17 cellular contexts compared by ENCODE assay signal in the genomic region with DNA sequence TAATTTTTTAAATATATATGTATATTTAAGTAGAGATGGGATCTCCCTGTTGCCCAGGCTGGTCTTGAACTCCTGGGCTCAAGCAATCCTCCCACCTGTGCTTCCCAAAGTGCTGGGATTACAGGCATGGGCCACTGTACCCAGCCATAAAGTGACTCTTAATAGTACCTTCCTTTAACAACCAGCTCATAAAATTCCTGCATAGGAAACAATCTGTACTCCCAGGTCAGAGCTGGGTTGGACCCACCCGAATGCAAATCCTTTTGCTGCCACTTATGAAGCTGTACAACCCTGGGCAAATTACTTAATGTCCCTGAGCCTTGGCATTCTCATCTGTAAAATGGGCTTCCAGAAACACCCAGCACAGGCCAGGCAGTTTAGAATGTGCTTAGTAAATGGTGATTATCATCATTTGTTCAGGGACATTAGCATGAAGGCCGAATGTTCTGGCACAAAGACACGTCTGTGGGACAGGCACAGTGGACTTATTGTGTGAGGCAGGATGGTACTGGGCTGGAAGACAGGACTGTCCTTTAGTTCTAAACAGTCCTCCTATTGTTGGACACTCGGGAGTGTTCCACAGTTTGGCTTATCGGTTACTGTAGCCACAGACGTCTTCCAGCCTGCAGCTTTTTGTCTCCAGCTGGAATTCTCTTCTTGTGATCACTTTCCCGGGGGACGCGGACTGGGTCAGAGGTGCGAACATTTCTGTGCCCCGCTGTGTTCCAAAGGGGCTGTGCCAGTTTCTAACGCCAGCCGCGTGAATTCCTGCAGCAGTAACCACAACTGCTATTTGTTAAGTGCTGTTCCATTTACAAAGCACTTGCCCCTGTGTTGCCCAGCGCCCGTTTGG. TPM values are rescaled to one million over a fixed set of nuclear protein-coding genes. Genes with fewer than 3 reads are reported as not detected.
DNase-seq lines count a peak whose midpoint lies in the region; ATAC-seq and TF ChIP-seq lines count a peak whose summit lies in the region.
"Had no signal": no experiment of that assay in that cellular context is flagged by ENCODE, and none has a peak within 500 bp of the region (broad histone marks: within the 10 kb centered on the region; RNA-seq: fewer than 3 reads in every experiment).

No MANE protein-coding gene starts in this region.

- no peak overlapping the region for H3K4me2 ChIP-seq in osteoblast (ENCODE audit: insufficient read depth, low read length)

- H2AFZ ChIP-seq in osteoblast (ENCODE audit: low read length), result no peak overlapping the region

- no peak for TF ChIP-seq POLR2A in tibial nerve (IDR thresholded peaks at IDR 0.05)

- 26 to 56% methylated on average over 16 of the region's 16 CpGs for WGBS in tibial nerve, 2 donors

- intact Hi-C loops in cardiac septum (cut with DNase I) (no loop called here), colonic mucosa (cut with DNase I) (no loop called here)

- peaks cover 16% of the 10 kb centered on the region for H4K20me1 ChIP-seq in osteoblast (ENCODE audit: insufficient read depth, low read length)

- H3K4me1 ChIP-seq in right atrium auricular region (peaks cover 0 to 53% of the 10 kb centered on the region in 2 donors), osteoblast (ENCODE audit: insufficient read depth, low read length) (peaks cover 20% of the 10 kb centered on the region), tibial nerve (peaks cover 0 to 77% (median 22%) of the 10 kb centered on the region in 4 donors), colonic mucosa (peaks cover 18% of the 10 kb centered on the region)

- peaks cover 54% of the 10 kb centered on the region for H3K79me2 ChIP-seq in osteoblast (ENCODE audit: insufficient read depth, low read length)

- no peak for ATAC-seq in activated CD4-positive, CD25-positive, alpha-beta regulatory T cell treated with anti-CD3 and anti-CD28 coated beads, Interleukin-2, amount 50 U/mL, for 24 hours
- no peak for ATAC-seq in HG02981 (IDR thresholded peaks at IDR 0.05; ENCODE audit: unreplicated experiment)
- ATAC-seq: effector memory CD8-positive, alpha-beta T cell had no signal

- no peak for TF ChIP-seq CTCF in right atrium auricular region (IDR thresholded peaks at IDR 0.05)
- TF ChIP-seq CTCF in osteoblast (IDR thresholded peaks at IDR 0.05; ENCODE audit: extremely low read depth, low read depth, low read length), result no peak
- no peak for TF ChIP-seq CTCF in tibial nerve (IDR thresholded peaks at IDR 0.05)
- TF ChIP-seq CTCF in colonic mucosa (IDR thresholded peaks at IDR 0.05), result no peak

- DNase-seq in right atrium auricular region (ENCODE audit: low spot score) (no peak), cardiac septum (ENCODE audit: low spot score) (no peak), globus pallidus (ENCODE audit: low spot score) (peak; percentile 97), osteoblast (ENCODE audit: insufficient read length, low spot score, missing footprints) (peak; percentile 38), tibial nerve (ENCODE audit: low spot score in 2 of 2) (peak in 1 of 2 donors; percentile 38), colonic mucosa (no peak)
- DNase-seq: activated CD4-positive, alpha-beta T cell treated with anti-CD3 and anti-CD28 coated beads, Interleukin-2, amount 50 U/mL, for 1 hour; central memory CD4-positive, alpha-beta T cell; effector memory CD8-positive, alpha-beta T cell; KBM-7; mesenchymal stem cell; NCI-H1048; NCI-H748 treated with DMSO at 0.1 percent for 48 hours had no signal

- peak in 1 of 2 donors; percentile 71 for TF ChIP-seq EP300 in tibial nerve (IDR thresholded peaks at IDR 0.05)

- peaks cover 6% of the 10 kb centered on the region for H3K36me3 ChIP-seq in right atrium auricular region
- peaks cover 4% of the 10 kb centered on the region for H3K36me3 ChIP-seq in osteoblast (ENCODE audit: insufficient read depth, low read length)
- peaks cover 0 to 18% (median 0%) of the 10 kb centered on the region in 3 donors for H3K36me3 ChIP-seq in tibial nerve
- no peaks in the 10 kb centered on the region for H3K36me3 ChIP-seq in colonic mucosa

- H3K27ac ChIP-seq in right atrium auricular region (peak overlapping the region; percentile 38 to 46), osteoblast (ENCODE audit: low read depth, low read length) (no peak overlapping the region), tibial nerve (peak overlapping the region; percentile 51 to 90 (median 78)), colonic mucosa (no peak overlapping the region)
- H3K27ac ChIP-seq: HL-60, neutrophil had no signal

- H3K27me3 ChIP-seq in right atrium auricular region (no peaks in the 10 kb centered on the region), osteoblast (ENCODE audit: insufficient read depth, low read length) (no peaks in the 10 kb centered on the region), tibial nerve (no peaks in the 10 kb centered on the region), colonic mucosa (no peaks in the 10 kb centered on the region)
- H3K27me3 ChIP-seq: neutrophil had no signal

- H3K4me3 ChIP-seq in right atrium auricular region (no peak overlapping the region), osteoblast (ENCODE audit: insufficient read depth, low read length) (no peak overlapping the region), tibial nerve (no peak overlapping the region), colonic mucosa (no peak overlapping the region)

- no peak overlapping the region for H3K9ac ChIP-seq in colonic mucosa (ENCODE audit: low read depth in 2 of 2, low read length in 2 of 2)

- H3K9me3 ChIP-seq in right atrium auricular region (no peaks in the 10 kb centered on the region), osteoblast (ENCODE audit: low read depth, low read length) (no peaks in the 10 kb centered on the region), tibial nerve (no peaks in the 10 kb centered on the region), colonic mucosa (no peaks in the 10 kb centered on the region)
- H3K9me3 ChIP-seq: neutrophil had no signal

RNA-seq across cellular contexts. Expression of gene PDXP, which starts 6.0 kb away (rescaled TPM):
- total RNA-seq in right atrium auricular region, result 10 to 100 TPM; 15.7 to 32.0 TPM
- total RNA-seq in cardiac septum, result 24.1 TPM
- total RNA-seq in osteoblast, result 5.0 and 5.8 TPM in 2 replicates
- 10 to 100 TPM; 14.7 to 19.7 (median 16.2) TPM for total RNA-seq in tibial nerve
- 10 to 100 TPM; 24.5 to 34.0 TPM for total RNA-seq in colonic mucosa

RNA-seq across cellular contexts. Expression of gene LGALS1, which starts 11.0 kb away (rescaled TPM):
- 1,000 to 10,000 TPM in 1 of 2 donors, 100 to 1,000 TPM in 1; 584 to 1,958 TPM for total RNA-seq in right atrium auricular region
- 1,015 TPM for total RNA-seq in cardiac septum
- 3,004 and 3,217 TPM in 2 replicates for total RNA-seq in osteoblast
- total RNA-seq in tibial nerve, result 1,000 to 10,000 TPM; 1,362 to 3,592 (median 2,463) TPM
- 100 to 1,000 TPM in 1 of 2 donors, 10 to 100 TPM in 1; 83.3 to 222 TPM for total RNA-seq in colonic mucosa

RNA-seq across cellular contexts. Expression of gene NOL12, which starts 21.7 kb away (rescaled TPM):
- total RNA-seq in right atrium auricular region (10 to 100 TPM; 17.8 to 24.7 TPM), cardiac septum (15.2 TPM), osteoblast (8.8 and 9.0 TPM in 2 replicates), tibial nerve (10 to 100 TPM; 24.1 to 39.5 (median 31.2) TPM), colonic mucosa (10 to 100 TPM; 25.2 to 48.4 TPM)

RNA-seq across cellular contexts. Expression of gene SH3BP1, which starts 25.0 kb away (rescaled TPM):
- total RNA-seq in right atrium auricular region (1 to 10 TPM; 1.5 to 4.0 TPM), cardiac septum (2.3 TPM), osteoblast (4.1 and 4.7 TPM in 2 replicates), tibial nerve (10 to 100 TPM in 2 of 4 donors, 1 to 10 TPM in 2; 7.5 to 19.8 (median 13.9) TPM), colonic mucosa (100 to 1,000 TPM in 1 of 2 donors, 10 to 100 TPM in 1; 91.8 to 125 TPM)

RNA-seq across cellular contexts. Expression of gene TRIOBP, which starts 32.4 kb away (rescaled TPM):
- total RNA-seq in right atrium auricular region, result 100 to 1,000 TPM; 108 to 118 TPM
- 115 TPM for total RNA-seq in cardiac septum
- total RNA-seq in osteoblast, result 144 and 162 TPM in 2 replicates
- 100 to 1,000 TPM; 140 to 160 (median 151) TPM for total RNA-seq in tibial nerve
- total RNA-seq in colonic mucosa, result 10 to 100 TPM; 69.5 to 75.7 TPM

Comparison
In these comparisons a context has a peak if more than half of its experiments do, and no peak if none do; other contexts are left out.
1. DNase-seq: peak in globus pallidus (single experiment) and osteoblast (single experiment); none in right atrium auricular region (single experiment), cardiac septum (single experiment) and colonic mucosa (single experiment).
2. H3K27ac ChIP-seq: peak in right atrium auricular region (2 of 2) and tibial nerve (4 of 4); none in osteoblast (single experiment) and colonic mucosa (single experiment).